ENCODE assay signal across 18 cellular contexts in the genomic region with DNA sequence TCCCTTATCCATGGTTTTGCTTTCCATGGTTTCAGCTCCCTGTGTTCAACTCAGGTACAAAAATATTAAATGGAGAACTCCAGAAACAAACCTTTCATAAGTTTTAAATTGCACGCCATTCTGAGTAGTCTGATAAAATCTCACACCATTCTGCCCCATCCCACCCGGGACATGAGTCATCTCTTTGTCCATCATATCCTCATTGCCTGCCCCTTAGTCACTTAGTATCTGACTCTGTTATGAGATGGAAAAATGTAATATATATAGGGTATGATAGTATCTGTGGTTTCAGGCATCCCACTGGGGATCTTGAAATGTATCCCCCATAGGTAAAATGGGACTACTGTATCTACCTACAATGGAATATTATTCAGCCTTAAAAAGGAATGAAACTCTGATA.
A peak's percentile ranks its signal among the peaks of the same experiment; 100 is the strongest.
DNase-seq lines count a peak whose midpoint lies in the region; ATAC-seq and TF ChIP-seq lines count a peak whose summit lies in the region.
"Had no signal": no experiment of that assay in that cellular context is flagged by ENCODE, and none has a peak within 500 bp of the region (broad histone marks: within the 10 kb centered on the region; RNA-seq: fewer than 3 reads in every experiment).

No MANE protein-coding gene starts in this region.

- peak overlapping the region; percentile 62 for H3K27ac ChIP-seq in RWPE2 (ENCODE audit: poor library complexity, severe bottlenecking)
- H3K27ac ChIP-seq: sigmoid colon had no signal

- peak; percentile 52 for ATAC-seq in stimulated activated naive CD8-positive, alpha-beta T cell treated with anti-CD3 and anti-CD28 coated beads, Interleukin-15, Interleukin-2, amounts not matched to agents 100 U/mL and 50 U/mL, for 24 hours
- no peak for ATAC-seq in stimulated activated naive CD8-positive, alpha-beta T cell treated with anti-CD3 and anti-CD28 coated beads, Interleukin-15, amount 100 ng/mL, for 72 hours
- ATAC-seq in RWPE2 (ENCODE audit: low read depth) (peak; percentile 99), HG02870 (IDR thresholded peaks at IDR 0.05; ENCODE audit: unreplicated experiment) (no peak), HG02970 (IDR thresholded peaks at IDR 0.05; ENCODE audit: low FRiP score, unreplicated experiment) (no peak)

- TF ChIP-seq CTCF in RWPE2 (IDR thresholded peaks at IDR 0.05; ENCODE audit: poor library complexity, severe bottlenecking) (no peak), fibroblast of pulmonary artery (IDR thresholded peaks at IDR 0.05; ENCODE audit: low read length, missing control alignments) (no peak)

- DNase-seq in stimulated activated naive CD8-positive, alpha-beta T cell treated with anti-CD3 and anti-CD28 coated beads, Interleukin-15, Interleukin-2, amounts not matched to agents 100 U/mL and 50 U/mL, for 24 hours: no peak
- DNase-seq in stimulated activated naive CD8-positive, alpha-beta T cell treated with anti-CD3 and anti-CD28 coated beads, Interleukin-15, amount 100 ng/mL, for 72 hours: no peak
- DNase-seq in RWPE2 (ENCODE audit: low spot score) (no peak), fibroblast of pulmonary artery (ENCODE audit: low read depth) (peak; percentile 21), HK-2 (ENCODE audit: unreplicated experiment) (no peak)
- DNase-seq in activated CD4-positive, CD25-positive, alpha-beta regulatory T cell (lab: John Stamatoyannopoulos, UW): no peak
- DNase-seq: activated CD4-positive, alpha-beta T cell treated with anti-CD3 and anti-CD28 coated beads for 1 hour; activated CD8-positive, alpha-beta memory T cell treated with anti-CD3 and anti-CD28 coated beads, Interleukin-2, amount 50 U/mL, for 48 hours; NCI-H524; nephron progenitor cell; OCI-M1; sigmoid colon; stimulated activated CD4-positive, alpha-beta T cell treated with anti-CD3 and anti-CD28 coated beads, Interleukin-4, amount 100 ng/mL, for 4 hours had no signal

- H3K9me3 ChIP-seq in RWPE2 (ENCODE audit: severe bottlenecking): peaks cover 4% of the 10 kb centered on the region

- H3K4me3 ChIP-seq in RWPE2 (ENCODE audit: severe bottlenecking): no peak overlapping the region
- no peak overlapping the region for H3K4me3 ChIP-seq in fibroblast of pulmonary artery (replicated peaks; ENCODE audit: low read depth, low read length)
- H3K4me3 ChIP-seq: lung, sigmoid colon had no signal

- H3K4me1 Mint-ChIP-seq in stimulated activated naive CD8-positive, alpha-beta T cell treated with anti-CD3 and anti-CD28 coated beads, Interleukin-15, amount 100 ng/mL, for 72 hours: no peaks in the 10 kb centered on the region
- H3K4me1 Mint-ChIP-seq: nephron progenitor cell had no signal

- H3K4me3 Mint-ChIP-seq in stimulated activated naive CD8-positive, alpha-beta T cell treated with anti-CD3 and anti-CD28 coated beads, Interleukin-15, amount 100 ng/mL, for 72 hours: no peak overlapping the region
- H3K4me3 Mint-ChIP-seq: nephron progenitor cell had no signal

- H3K27me3 ChIP-seq in RWPE2 (ENCODE audit: insufficient read depth, poor library complexity, severe bottlenecking): no peaks in the 10 kb centered on the region

- no peaks in the 10 kb centered on the region for H3K36me3 ChIP-seq in RWPE2 (ENCODE audit: low read depth)
- H3K36me3 ChIP-seq: sigmoid colon had no signal

- H3K4me1 ChIP-seq in RWPE2 (ENCODE audit: insufficient read depth, poor library complexity, severe bottlenecking): peaks cover 8% of the 10 kb centered on the region
- H3K4me1 ChIP-seq: Caco-2, sigmoid colon had no signal

- H3K27me3 Mint-ChIP-seq in stimulated activated naive CD8-positive, alpha-beta T cell treated with anti-CD3 and anti-CD28 coated beads, Interleukin-15, amount 100 ng/mL, for 72 hours: peaks cover 52% of the 10 kb centered on the region

- no peaks in the 10 kb centered on the region for H3K9me3 Mint-ChIP-seq in stimulated activated naive CD8-positive, alpha-beta T cell treated with anti-CD3 and anti-CD28 coated beads, Interleukin-15, amount 100 ng/mL, for 72 hours
- H3K9me3 Mint-ChIP-seq: activated naive CD4-positive, alpha-beta T cell treated with anti-CD3 and anti-CD28 coated beads, Interleukin-2, amount 50 U/mL, for 72 hours had no signal

- H3K27ac Mint-ChIP-seq in stimulated activated naive CD8-positive, alpha-beta T cell treated with anti-CD3 and anti-CD28 coated beads, Interleukin-15, amount 100 ng/mL, for 72 hours: no peak overlapping the region
- H3K27ac Mint-ChIP-seq: activated naive CD4-positive, alpha-beta T cell treated with anti-CD3 and anti-CD28 coated beads, Interleukin-2, amount 50 U/mL, for 72 hours; nephron progenitor cell had no signal

Comparison
In these comparisons a context has a peak if more than half of its experiments do, and no peak if none do; other contexts are left out.
1. ATAC-seq: peak in stimulated activated naive CD8-positive, alpha-beta T cell treated with anti-CD3 and anti-CD28 coated beads, Interleukin-15, Interleukin-2, amounts not matched to agents 100 U/mL and 50 U/mL, for 24 hours (single experiment) and RWPE2 (single experiment); none in stimulated activated naive CD8-positive, alpha-beta T cell treated with anti-CD3 and anti-CD28 coated beads, Interleukin-15, amount 100 ng/mL, for 72 hours (single experiment), HG02870 (single experiment) and HG02970 (single experiment).